In the genomic region with DNA sequence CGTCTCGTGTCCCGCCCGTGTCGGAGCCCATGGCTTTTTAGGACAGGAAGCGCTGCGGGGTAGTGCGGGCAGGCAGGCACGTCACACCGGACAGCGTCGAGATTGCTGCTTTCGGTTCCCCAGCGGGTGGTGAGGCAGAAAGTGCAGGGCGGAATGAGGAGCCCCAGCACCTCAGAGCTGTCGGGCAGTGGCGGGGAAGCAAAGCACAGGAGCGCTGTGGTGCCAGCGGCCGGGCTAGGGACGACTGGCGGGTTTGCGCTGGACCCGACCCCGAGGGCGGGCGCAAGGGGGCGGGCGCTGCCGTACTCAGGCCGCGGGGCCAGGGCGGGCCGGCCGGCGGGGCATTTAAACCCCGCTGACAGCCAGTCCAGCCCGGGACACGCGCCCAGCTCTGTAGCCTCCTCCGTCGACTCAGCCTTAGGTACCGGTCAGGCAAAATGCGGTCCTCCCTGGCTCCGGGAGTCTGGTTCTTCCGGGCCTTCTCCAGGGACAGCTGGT, we compare ENCODE assay signal across 8 cellular contexts. TPM values are rescaled to one million over a fixed set of nuclear protein-coding genes. Genes with fewer than 3 reads are reported as not detected.
DNase-seq lines count a peak whose midpoint lies in the region; ATAC-seq and TF ChIP-seq lines count a peak whose summit lies in the region.

A gene (plus strand): TSS at position 375 of the 498 bp plus-strand sequence. CDS start 63 bp downstream, at position 438.

- peak within 1 kb of the TSS; percentile 87 to 94 (median 93) for H3K4me3 Mint-ChIP-seq in immature natural killer cell

- peak; percentile 17 for DNase-seq in COLO829 (ENCODE audit: low spot score)
- DNase-seq in SK-MEL-5 (ENCODE audit: low read depth, low spot score) = peak; percentile 68
- DNase-seq in brain microvascular endothelial cell = peak; percentile 27
- DNase-seq in immature natural killer cell = peak; percentile 74 to 77 (median 75)
- DNase-seq in DMS114 treated with DMSO at 0.1 percent for 48 hours (lab: John Stamatoyannopoulos, UW; ENCODE audit: unreplicated experiment) = no peak

- H3K36me3 ChIP-seq in brain microvascular endothelial cell (replicated peaks) = no peaks in the 10 kb centered on the region
- no peaks in the 10 kb centered on the region for H3K36me3 ChIP-seq in skeletal muscle tissue (ENCODE audit: control insufficient read depth in 3 of 3, insufficient read depth in 3 of 3, low read length in 3 of 3)

- peaks cover 1 to 11% (median 3%) of the 10 kb centered on the region in 3 donors for H3K27me3 Mint-ChIP-seq in immature natural killer cell (ENCODE audit: low read depth in 3 of 3)

- no peak within 1 kb of the TSS for H3K27ac ChIP-seq in brain microvascular endothelial cell
- peak within 1 kb of the TSS; percentile 46 for H3K27ac ChIP-seq in skeletal muscle tissue (ENCODE audit: low read depth, low read length)

- in situ Hi-C loops in SK-MEL-5 (cut with HindIII; ENCODE audit: low pct_unique_long_range_greater_than_20kb, low sequenced_read_pairs) (no loop called here), brain microvascular endothelial cell (cut with HindIII; ENCODE audit: low pct_ligation_motif_present, low sequenced_read_pairs) (no loop called here)

- peak within 1 kb of the TSS; percentile 66 to 83 (median 74) for H3K9ac ChIP-seq in skeletal muscle tissue (ENCODE audit: low read depth in 1 of 3, low read length in 3 of 3)

- H3K27me3 ChIP-seq in brain microvascular endothelial cell (replicated peaks) = no peaks in the 10 kb centered on the region
- H3K27me3 ChIP-seq in skeletal muscle tissue (ENCODE audit: control insufficient read depth in 3 of 3, insufficient read depth in 3 of 3, low read length in 3 of 3) = peaks cover 0 to 6% (median 5%) of the 10 kb centered on the region in 3 donors

- H3K36me3 Mint-ChIP-seq in immature natural killer cell = no peaks in the 10 kb centered on the region

- peaks cover 10 to 13% of the 10 kb centered on the region in 2 donors for H3K4me1 Mint-ChIP-seq in immature natural killer cell

- H3K9me3 ChIP-seq in skeletal muscle tissue (ENCODE audit: control insufficient read depth in 3 of 3, low read length in 3 of 3) = no peaks in the 10 kb centered on the region

- peaks cover 5 to 12% (median 9%) of the 10 kb centered on the region in 3 donors for H3K4me1 ChIP-seq in skeletal muscle tissue (ENCODE audit: control insufficient read depth in 3 of 3, insufficient read depth in 3 of 3, low read length in 3 of 3)

- ATAC-seq in GM19351 (IDR thresholded peaks at IDR 0.05; ENCODE audit: unreplicated experiment) (peak; percentile 92), HG03378 (IDR thresholded peaks at IDR 0.05; ENCODE audit: unreplicated experiment) (peak; percentile 87)

- H3K4me3 ChIP-seq in brain microvascular endothelial cell (ENCODE audit: low read depth, low read length) (peak within 1 kb of the TSS; percentile 76), skeletal muscle tissue (ENCODE audit: low read length in 3 of 3) (peak within 1 kb of the TSS; percentile 81 to 93 (median 85))

- no peaks in the 10 kb centered on the region for H3K9me3 Mint-ChIP-seq in immature natural killer cell

- H3K27ac Mint-ChIP-seq in immature natural killer cell = peak within 1 kb of the TSS; percentile 55 to 88 (median 85)

- no peak for TF ChIP-seq CTCF in brain microvascular endothelial cell (IDR thresholded peaks at IDR 0.05; ENCODE audit: low read depth, low read length, missing control alignments)

RNA-seq across cellular contexts. Expression of the gene that starts here (rescaled TPM):
- 184 TPM in 2 replicates for total RNA-seq in SK-MEL-5 (2014; rRNA removed; shearing (Covaris generic))
- polyA plus RNA-seq in SK-MEL-5 (2015; cell fraction: cytosol; rRNA removed) = 157 and 194 TPM in 2 replicates
- polyA plus RNA-seq in SK-MEL-5 (2015; cell fraction: nucleus; rRNA removed) = 207 and 219 TPM in 2 replicates
- polyA plus RNA-seq in immature natural killer cell = 1 to 10 TPM in 1 of 3 donors, under 1 TPM in 2; 0.37 to 2.1 (median 0.61) TPM
- 3.7 TPM for total RNA-seq in skeletal muscle tissue

Comparison
In these comparisons a context has a peak if more than half of its experiments do, and no peak if none do; other contexts are left out.
1. RNA of the gene that starts here (total RNA-seq): 184 TPM in SK-MEL-5; 3.7 TPM in skeletal muscle tissue (single experiment); every median in the first group is over 10 times any median in the second.